ENCODE assay signal across 20 cellular contexts in genomic region chr10:131974034-131974817, GRCh38. TPM values are rescaled to one million over a fixed set of nuclear protein-coding genes. Genes with fewer than 3 reads are reported as not detected.
DNase-seq lines count a peak whose midpoint lies in the region; ATAC-seq and TF ChIP-seq lines count a peak whose summit lies in the region.
"Had no signal": no experiment of that assay in that cellular context is flagged by ENCODE, and none has a peak within 500 bp of the region (broad histone marks: within the 10 kb centered on the region; RNA-seq: fewer than 3 reads in every experiment).

No MANE protein-coding gene starts in this region.

- H3K9me3 ChIP-seq in CD8-positive, alpha-beta memory T cell (ENCODE audit: low read length), result no peaks in the 10 kb centered on the region
- H3K9me3 ChIP-seq: mucosa of descending colon, ovary had no signal

- H3K4me3 ChIP-seq in CD8-positive, alpha-beta memory T cell (ENCODE audit: low read length), result no peak overlapping the region
- H3K4me3 ChIP-seq: mucosa of descending colon, ovary had no signal

- no peaks in the 10 kb centered on the region for H3K27me3 Mint-ChIP-seq in T-helper 1 cell treated with Interleukin-12 subunit alpha and Interleukin-12 subunit beta and Interleukin-4 antibody, amounts not matched to agents 30 μg/mL and 1 μg/mL, for 36 hours (ENCODE audit: low read depth)
- H3K27me3 Mint-ChIP-seq in CD8-positive, alpha-beta memory T cell, result no peaks in the 10 kb centered on the region
- H3K27me3 Mint-ChIP-seq in activated naive CD8-positive, alpha-beta T cell treated with anti-CD3 and anti-CD28 coated beads, Interleukin-2, amount 50 U/mL, for 24 hours, result no peaks in the 10 kb centered on the region
- H3K27me3 Mint-ChIP-seq in natural killer cell (ENCODE audit: low read depth in 2 of 2), result no peaks in the 10 kb centered on the region

- H3K9me3 Mint-ChIP-seq in T-helper 1 cell treated with Interleukin-12 subunit alpha and Interleukin-12 subunit beta and Interleukin-4 antibody, amounts not matched to agents 30 μg/mL and 1 μg/mL, for 36 hours, result no peaks in the 10 kb centered on the region
- no peaks in the 10 kb centered on the region for H3K9me3 Mint-ChIP-seq in CD8-positive, alpha-beta memory T cell
- no peaks in the 10 kb centered on the region for H3K9me3 Mint-ChIP-seq in activated naive CD8-positive, alpha-beta T cell treated with anti-CD3 and anti-CD28 coated beads, Interleukin-2, amount 50 U/mL, for 24 hours
- H3K9me3 Mint-ChIP-seq in natural killer cell, result no peaks in the 10 kb centered on the region

- DNase-seq in T-helper 1 cell (no peak), natural killer cell (no peak), HCEC 1CT (no peak), NOMO-1 (lab: John Stamatoyannopoulos, UW; ENCODE audit: unreplicated experiment in 2 of 2) (no peak)
- no peak for DNase-seq in CD8-positive, alpha-beta memory T cell
- DNase-seq in activated naive CD8-positive, alpha-beta T cell treated with anti-CD3 and anti-CD28 coated beads, Interleukin-2, amount 50 U/mL, for 24 hours, result no peak
- DNase-seq: activated CD4-positive, alpha-beta T cell treated with anti-CD3 and anti-CD28 coated beads for 4 hours; activated effector memory CD4-positive, alpha-beta T cell treated with Interleukin-2 at 50 U/mL for 16 hours; brain microvascular endothelial cell; DMS79; mucosa of descending colon; NCI-H1694; ovary; SHP77; stimulated activated CD4-positive, alpha-beta T cell treated with anti-CD3 and anti-CD28 coated beads, Interleukin-12 subunit alpha, Interleukin-12 subunit beta, amount 100 ng/mL, for 4 hours; stimulated activated naive CD4-positive, alpha-beta T cell treated with Interleukin-2 at 50 U/mL for 16 hours; T-helper 9 cell had no signal

- peaks cover 29% of the 10 kb centered on the region for H3K36me3 Mint-ChIP-seq in T-helper 1 cell treated with Interleukin-12 subunit alpha and Interleukin-12 subunit beta and Interleukin-4 antibody, amounts not matched to agents 30 μg/mL and 1 μg/mL, for 36 hours (ENCODE audit: low read depth)
- peaks cover 0 to 38% (median 7%) of the 10 kb centered on the region in 3 donors for H3K36me3 Mint-ChIP-seq in CD8-positive, alpha-beta memory T cell
- peaks cover 51% of the 10 kb centered on the region for H3K36me3 Mint-ChIP-seq in activated naive CD8-positive, alpha-beta T cell treated with anti-CD3 and anti-CD28 coated beads, Interleukin-2, amount 50 U/mL, for 24 hours (ENCODE audit: low read depth)
- no peaks in the 10 kb centered on the region for H3K36me3 Mint-ChIP-seq in natural killer cell

- CTCF ChIA-PET in CD8-positive, alpha-beta memory T cell (lab: Charles Lee), result interaction anchor here (1.2 to 2.1 kb wide), 3 partner anchors 69 to 89 kb away, joined by 3 to 6 read pairs (median 4); no protein-coding TSS in a partner anchor

- intact Hi-C loops in natural killer cell (cut with micrococcal nuclease), result no loop called here

- ATAC-seq in activated naive CD8-positive, alpha-beta T cell treated with anti-CD3 and anti-CD28 coated beads, Interleukin-2, amount 50 U/mL, for 24 hours, result no peak
- ATAC-seq in natural killer cell (no peak), HG03469 (IDR thresholded peaks at IDR 0.05; ENCODE audit: unreplicated experiment) (no peak)
- ATAC-seq: mucosa of descending colon had no signal

- no peak for TF ChIP-seq CTCF in natural killer cell (IDR thresholded peaks at IDR 0.05)

- H3K27ac ChIP-seq in CD8-positive, alpha-beta memory T cell (ENCODE audit: low read depth, low read length), result no peak overlapping the region
- H3K27ac ChIP-seq: 22Rv1, brain microvascular endothelial cell, ovary had no signal

- H3K36me3 ChIP-seq in CD8-positive, alpha-beta memory T cell (ENCODE audit: insufficient read depth, low read length), result peaks cover 7% of the 10 kb centered on the region
- H3K36me3 ChIP-seq: ovary had no signal

- POLR2A ChIA-PET in CD8-positive, alpha-beta memory T cell (lab: Charles Lee), result interaction anchor here (0.8 kb wide), 1 partner anchor 74 kb away, joined by 3 read pairs; the partner anchor contains the start of gene PPP2R2D

- H3K4me1 Mint-ChIP-seq in T-helper 1 cell treated with Interleukin-12 subunit alpha and Interleukin-12 subunit beta and Interleukin-4 antibody, amounts not matched to agents 30 μg/mL and 1 μg/mL, for 36 hours (ENCODE audit: low read depth), result peaks cover 76% of the 10 kb centered on the region
- H3K4me1 Mint-ChIP-seq in CD8-positive, alpha-beta memory T cell, result peaks cover 68 to 88% (median 87%) of the 10 kb centered on the region in 3 donors
- H3K4me1 Mint-ChIP-seq in activated naive CD8-positive, alpha-beta T cell treated with anti-CD3 and anti-CD28 coated beads, Interleukin-2, amount 50 U/mL, for 24 hours, result peaks cover 80% of the 10 kb centered on the region
- H3K4me1 Mint-ChIP-seq in natural killer cell, result peaks cover 44 to 68% of the 10 kb centered on the region in 2 donors

- H3K27ac Mint-ChIP-seq in T-helper 1 cell treated with Interleukin-12 subunit alpha and Interleukin-12 subunit beta and Interleukin-4 antibody, amounts not matched to agents 30 μg/mL and 1 μg/mL, for 36 hours, result peak overlapping the region; percentile 84
- H3K27ac Mint-ChIP-seq in CD8-positive, alpha-beta memory T cell, result peak overlapping the region; percentile 44 to 98 (median 86)
- peak overlapping the region; percentile 73 for H3K27ac Mint-ChIP-seq in activated naive CD8-positive, alpha-beta T cell treated with anti-CD3 and anti-CD28 coated beads, Interleukin-2, amount 50 U/mL, for 24 hours
- H3K27ac Mint-ChIP-seq in natural killer cell, result peak overlapping the region; percentile 60 to 87

- H3K4me3 Mint-ChIP-seq in T-helper 1 cell treated with Interleukin-12 subunit alpha and Interleukin-12 subunit beta and Interleukin-4 antibody, amounts not matched to agents 30 μg/mL and 1 μg/mL, for 36 hours, result peak overlapping the region; percentile 81
- H3K4me3 Mint-ChIP-seq in CD8-positive, alpha-beta memory T cell, result peak overlapping the region in 6 of 7 donors; percentile 32 to 87 (median 82)
- H3K4me3 Mint-ChIP-seq in activated naive CD8-positive, alpha-beta T cell treated with anti-CD3 and anti-CD28 coated beads, Interleukin-2, amount 50 U/mL, for 24 hours, result peak overlapping the region; percentile 64
- H3K4me3 Mint-ChIP-seq in natural killer cell, result peak overlapping the region; percentile 50

- H3K27me3 ChIP-seq in CD8-positive, alpha-beta memory T cell (ENCODE audit: insufficient read depth, low read length, poor library complexity, severe bottlenecking), result no peaks in the 10 kb centered on the region
- H3K27me3 ChIP-seq: brain microvascular endothelial cell, ovary had no signal

- peaks cover 69% of the 10 kb centered on the region for H3K4me1 ChIP-seq in CD8-positive, alpha-beta memory T cell (ENCODE audit: insufficient read depth, low read length)

RNA-seq across cellular contexts. Expression of gene BNIP3, which starts 7.5 kb away (rescaled TPM):
- 10 to 100 TPM; 39.8 to 40.7 TPM for total RNA-seq in CD8-positive, alpha-beta memory T cell
- polyA plus RNA-seq in CD8-positive, alpha-beta memory T cell, result 26.3 TPM
- 10 to 100 TPM in 2 of 3 donors, 1 to 10 TPM in 1; 9.9 to 12.9 (median 12.1) TPM for total RNA-seq in natural killer cell
